14 cellular contexts compared by ENCODE assay signal in the genomic region with DNA sequence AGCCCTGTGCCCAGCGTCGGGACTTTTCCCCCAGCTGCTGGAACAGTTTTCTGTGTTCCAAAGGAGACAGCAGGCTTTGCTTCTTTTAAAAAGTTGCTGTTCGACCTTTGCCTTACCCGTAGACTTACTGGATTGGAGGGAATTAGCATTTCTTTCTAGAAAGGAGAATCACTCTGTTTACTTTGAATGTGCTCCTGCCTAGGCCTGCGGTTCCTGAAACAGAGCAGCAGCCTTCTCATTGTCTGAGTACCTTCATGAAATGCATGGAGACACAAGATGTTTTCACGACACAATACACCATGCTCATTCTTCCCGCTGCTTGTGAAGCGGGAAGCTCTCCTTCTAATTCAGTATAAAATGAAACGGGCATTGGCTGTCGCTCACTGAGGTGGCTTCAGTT.
DNase-seq lines count a peak whose midpoint lies in the region; ATAC-seq and TF ChIP-seq lines count a peak whose summit lies in the region.
"Had no signal": no experiment of that assay in that cellular context is flagged by ENCODE, and none has a peak within 500 bp of the region (broad histone marks: within the 10 kb centered on the region; RNA-seq: fewer than 3 reads in every experiment).

No MANE protein-coding gene starts in this region.

- TF ChIP-seq CTCF in GM23338 (conservative IDR thresholded peaks at IDR 0.05; ENCODE audit: low read depth in 2 of 2), result no peak
- TF ChIP-seq CTCF in endothelial cell (IDR thresholded peaks at IDR 0.05; ENCODE audit: unreplicated experiment), result no peak
- TF ChIP-seq CTCF in neural progenitor cell (IDR thresholded peaks at IDR 0.05), result no peak

- H3K79me2 ChIP-seq in GM23338 (replicated peaks; ENCODE audit: insufficient read depth), result no peaks in the 10 kb centered on the region
- no peaks in the 10 kb centered on the region for H3K79me2 ChIP-seq in neural progenitor cell (ENCODE audit: low read depth)

- 70% methylated on average over 10 of the region's 10 CpGs for WGBS in HUES64

- H3K9me2 ChIP-seq in GM23338 (ENCODE audit: insufficient read depth), result no peaks in the 10 kb centered on the region

- POLR2A ChIA-PET in CD8-positive, alpha-beta memory T cell (lab: Charles Lee), result no interaction called here

- CTCF ChIA-PET in CD8-positive, alpha-beta memory T cell (lab: Charles Lee), result no interaction called here

- H3K4me2 ChIP-seq in GM23338 (no peak overlapping the region), neural progenitor cell (peak overlapping the region; percentile 38)
- H3K4me2 ChIP-seq: BLaER1 treated with 17β-estradiol and CSF1 and Interleukin-3, amounts not matched to agents 10 nM and 100 nM had no signal

- H3K4me1 ChIP-seq in GM23338 (ENCODE audit: insufficient read depth) (0 out of 2 replicates have a peak, but pooled peaks cover 6% of the 10 kb centered on the region), HUES64 (ENCODE audit: insufficient read depth, low read length) (peaks cover 17% of the 10 kb centered on the region), neural progenitor cell (peaks cover 20% of the 10 kb centered on the region)
- H3K4me1 ChIP-seq in CD8-positive, alpha-beta memory T cell (ENCODE audit: insufficient read depth, low read length), result no peaks in the 10 kb centered on the region

- 0 out of 2 replicates have a peak overlapping the region, but pooled peaks have one; percentile 60 for H3K27ac ChIP-seq in GM23338 (ENCODE audit: low read depth)
- H3K27ac ChIP-seq in HUES64 (ENCODE audit: low read depth, low read length), result peak overlapping the region; percentile 48; the same call in 1 of the 2 replicates
- peak overlapping the region; percentile 41 for H3K27ac ChIP-seq in neural progenitor cell
- no peak overlapping the region for H3K27ac ChIP-seq in CD8-positive, alpha-beta memory T cell (ENCODE audit: low read depth, low read length)
- H3K27ac ChIP-seq: BLaER1 treated with 17β-estradiol and CSF1 and Interleukin-3, amounts not matched to agents 10 nM and 100 nM had no signal

- H3K9me3 Mint-ChIP-seq in GM23338, result no peaks in the 10 kb centered on the region
- no peaks in the 10 kb centered on the region for H3K9me3 Mint-ChIP-seq in endothelial cell (ENCODE audit: unreplicated experiment)
- H3K9me3 Mint-ChIP-seq in neural progenitor cell, result no peaks in the 10 kb centered on the region
- no peaks in the 10 kb centered on the region for H3K9me3 Mint-ChIP-seq in CD8-positive, alpha-beta memory T cell
- H3K9me3 Mint-ChIP-seq: CD4-positive, CD25-positive, alpha-beta regulatory T cell had no signal

- H3K9me3 ChIP-seq in HUES64 (ENCODE audit: insufficient read depth, low read depth, low read length) (no peaks in the 10 kb centered on the region), neural progenitor cell (ENCODE audit: low read depth) (no peaks in the 10 kb centered on the region)
- H3K9me3 ChIP-seq in CD8-positive, alpha-beta memory T cell (ENCODE audit: low read length), result no peaks in the 10 kb centered on the region
- H3K9me3 ChIP-seq: BLaER1 treated with 17β-estradiol and CSF1 and Interleukin-3, amounts not matched to agents 10 nM and 100 nM had no signal

- no peaks in the 10 kb centered on the region for H3F3A ChIP-seq in GM23338 (replicated peaks; ENCODE audit: low read depth)
- peaks cover 11% of the 10 kb centered on the region for H3F3A ChIP-seq in neural progenitor cell (ENCODE audit: low read depth)

- no peak overlapping the region for H3K9ac ChIP-seq in HUES64 (ENCODE audit: low read depth, low read length)
- H3K9ac ChIP-seq in neural progenitor cell, result no peak overlapping the region
- H3K9ac ChIP-seq: BLaER1 treated with 17β-estradiol and CSF1 and Interleukin-3, amounts not matched to agents 10 nM and 100 nM had no signal

- no peak overlapping the region for H3K4me3 ChIP-seq in GM23338
- no peak overlapping the region for H3K4me3 ChIP-seq in HUES64 (ENCODE audit: low read length)
- H3K4me3 ChIP-seq in neural progenitor cell, result no peak overlapping the region
- H3K4me3 ChIP-seq in CD8-positive, alpha-beta memory T cell (ENCODE audit: low read length), result no peak overlapping the region
- H3K4me3 ChIP-seq: BLaER1 treated with 17β-estradiol and CSF1 and Interleukin-3, amounts not matched to agents 10 nM and 100 nM had no signal

- H3K27ac Mint-ChIP-seq in GM23338 (peak overlapping the region; percentile 60), endothelial cell (ENCODE audit: unreplicated experiment) (peak overlapping the region; percentile 26), neural progenitor cell (peak overlapping the region; percentile 72)
- H3K27ac Mint-ChIP-seq in CD8-positive, alpha-beta memory T cell, result no peak overlapping the region

- H3K36me3 ChIP-seq in GM23338 (ENCODE audit: insufficient read depth) (no peaks in the 10 kb centered on the region), HUES64 (ENCODE audit: insufficient read depth, low read length) (no peaks in the 10 kb centered on the region), neural progenitor cell (no peaks in the 10 kb centered on the region)
- H3K36me3 ChIP-seq in CD8-positive, alpha-beta memory T cell (ENCODE audit: insufficient read depth, low read length), result no peaks in the 10 kb centered on the region

- peaks cover 32% of the 10 kb centered on the region for H3K4me1 Mint-ChIP-seq in GM23338
- H3K4me1 Mint-ChIP-seq in endothelial cell (ENCODE audit: unreplicated experiment), result peaks cover 23% of the 10 kb centered on the region
- peaks cover 22% of the 10 kb centered on the region for H3K4me1 Mint-ChIP-seq in neural progenitor cell
- peaks cover 10 to 31% (median 21%) of the 10 kb centered on the region in 3 donors for H3K4me1 Mint-ChIP-seq in CD8-positive, alpha-beta memory T cell

- H2AFZ ChIP-seq in GM23338 (no peak overlapping the region), neural progenitor cell (replicated peaks) (no peak overlapping the region)

- H3K27me3 Mint-ChIP-seq in GM23338 (ENCODE audit: insufficient read depth, low read depth, poor library complexity) (peaks cover 4% of the 10 kb centered on the region), endothelial cell (ENCODE audit: unreplicated experiment) (peaks cover 5% of the 10 kb centered on the region), neural progenitor cell (ENCODE audit: insufficient read depth, low read depth) (peaks cover 4% of the 10 kb centered on the region)
- H3K27me3 Mint-ChIP-seq in CD8-positive, alpha-beta memory T cell, result peaks cover 0 to 4% of the 10 kb centered on the region in 2 donors
- H3K27me3 Mint-ChIP-seq: CD4-positive, CD25-positive, alpha-beta regulatory T cell had no signal

- ATAC-seq in GM23338, result peak; percentile 56
- no peak for ATAC-seq in HG03342 (IDR thresholded peaks at IDR 0.05; ENCODE audit: unreplicated experiment)
- no peak for ATAC-seq in HG03354 (IDR thresholded peaks at IDR 0.05; ENCODE audit: poor library complexity, severe bottlenecking, unreplicated experiment)
- ATAC-seq: HCT116 had no signal

- H4K20me1 ChIP-seq in GM23338 (replicated peaks; ENCODE audit: insufficient read depth), result no peaks in the 10 kb centered on the region
- peaks cover 30% of the 10 kb centered on the region for H4K20me1 ChIP-seq in neural progenitor cell (ENCODE audit: low read depth)

- H3K27me3 ChIP-seq in GM23338 (ENCODE audit: insufficient read depth) (no peaks in the 10 kb centered on the region), HUES64 (ENCODE audit: insufficient read depth, low read length) (no peaks in the 10 kb centered on the region), neural progenitor cell (no peaks in the 10 kb centered on the region)
- no peaks in the 10 kb centered on the region for H3K27me3 ChIP-seq in CD8-positive, alpha-beta memory T cell (ENCODE audit: insufficient read depth, low read length, poor library complexity, severe bottlenecking)
- H3K27me3 ChIP-seq: BLaER1 treated with 17β-estradiol and CSF1 and Interleukin-3, amounts not matched to agents 10 nM and 100 nM had no signal

- no peaks in the 10 kb centered on the region for H3K36me3 Mint-ChIP-seq in GM23338 (ENCODE audit: low read depth)
- H3K36me3 Mint-ChIP-seq in endothelial cell (ENCODE audit: low read depth, unreplicated experiment), result peaks cover 5% of the 10 kb centered on the region
- H3K36me3 Mint-ChIP-seq in neural progenitor cell, result peaks cover 2% of the 10 kb centered on the region
- peaks cover 0 to 41% (median 5%) of the 10 kb centered on the region in 3 donors for H3K36me3 Mint-ChIP-seq in CD8-positive, alpha-beta memory T cell

- H3K4me3 Mint-ChIP-seq in GM23338 (no peak overlapping the region), endothelial cell (ENCODE audit: unreplicated experiment) (no peak overlapping the region), neural progenitor cell (no peak overlapping the region)
- no peak overlapping the region for H3K4me3 Mint-ChIP-seq in CD8-positive, alpha-beta memory T cell
- H3K4me3 Mint-ChIP-seq: CD4-positive, CD25-positive, alpha-beta regulatory T cell had no signal

- DNase-seq in GM23338 (ENCODE audit: low spot score) (no peak), endothelial cell (ENCODE audit: low spot score) (no peak), neural progenitor cell (ENCODE audit: low spot score) (peak; percentile 34)
- no peak for DNase-seq in CD8-positive, alpha-beta memory T cell
- DNase-seq: ACHN; Calu3; CD4-positive, CD25-positive, alpha-beta regulatory T cell; DMS 273 treated with DMSO at 0.1 percent for 48 hours; GOT3 had no signal

TF ChIP-seq in GM23338, 12 proteins besides CTCF, POLR2A, EP300 and RAD21:
- TF ChIP-seq STAT1 (IDR thresholded peaks at IDR 0.05; ENCODE audit: unreplicated experiment) (no peak), NANOG (IDR thresholded peaks at IDR 0.05; ENCODE audit: borderline replicate concordance) (no peak), EZH2phosphoT487 (IDR thresholded peaks at IDR 0.05; ENCODE audit: unreplicated experiment) (no peak), POLR2AphosphoS5 (IDR thresholded peaks at IDR 0.05; ENCODE audit: low read depth) (no peak), CREB1 (CRISPR knock-in tag; IDR thresholded peaks at IDR 0.05; ENCODE audit: low read depth) (no peak)

Comparison
In these comparisons a context has a peak if more than half of its experiments do, and no peak if none do; other contexts are left out.
1. H3K27ac Mint-ChIP-seq: peak in GM23338 (single experiment), endothelial cell (single experiment) and neural progenitor cell (single experiment); none in CD8-positive, alpha-beta memory T cell (0 of 8).